ENCODE assay signal across 1 cellular context in the genomic region with DNA sequence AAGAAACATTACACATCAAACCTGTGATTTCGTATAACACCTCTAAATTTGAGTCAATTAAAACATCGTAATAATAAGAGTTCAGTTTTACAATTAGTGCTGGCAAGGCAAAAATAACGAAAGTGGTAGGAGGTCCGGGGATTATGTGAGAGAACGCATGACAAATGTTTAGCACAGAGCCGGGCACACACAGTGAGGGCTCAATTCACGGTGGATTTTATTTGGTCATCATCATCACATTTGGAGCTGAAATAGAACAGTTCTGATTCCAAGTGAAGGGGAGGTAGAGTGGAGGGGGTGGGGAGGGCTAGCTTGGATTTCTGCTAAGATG.
TF ChIP-seq lines count a peak whose summit lies in the region.

No MANE protein-coding gene starts in this region.

TF ChIP-seq in K562, 482 proteins besides CTCF, POLR2A, EP300 and RAD21 (continued from another document):
- TF ChIP-seq NR1H2 (CRISPR knock-in tag; IDR thresholded peaks at IDR 0.05) = no peak
- TF ChIP-seq, protein P1, sequence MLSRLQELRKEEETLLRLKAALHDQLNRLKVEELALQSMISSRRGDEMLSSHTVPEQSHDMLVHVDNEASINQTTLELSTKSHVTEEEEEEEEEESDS (CRISPR knock-in tag; IDR thresholded peaks at IDR 0.05) = no peak
- TF ChIP-seq, protein P2, sequence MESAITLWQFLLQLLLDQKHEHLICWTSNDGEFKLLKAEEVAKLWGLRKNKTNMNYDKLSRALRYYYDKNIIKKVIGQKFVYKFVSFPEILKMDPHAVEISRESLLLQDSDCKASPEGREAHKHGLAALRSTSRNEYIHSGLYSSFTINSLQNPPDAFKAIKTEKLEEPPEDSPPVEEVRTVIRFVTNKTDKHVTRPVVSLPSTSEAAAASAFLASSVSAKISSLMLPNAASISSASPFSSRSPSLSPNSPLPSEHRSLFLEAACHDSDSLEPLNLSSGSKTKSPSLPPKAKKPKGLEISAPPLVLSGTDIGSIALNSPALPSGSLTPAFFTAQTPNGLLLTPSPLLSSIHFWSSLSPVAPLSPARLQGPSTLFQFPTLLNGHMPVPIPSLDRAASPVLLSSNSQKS (CRISPR knock-in tag; IDR thresholded peaks at IDR 0.05) = no peak
TF ChIP-seq in K562: peak in this region for 6.
